Comparison of ENCODE assay signal across 10 cellular contexts in the genomic region with DNA sequence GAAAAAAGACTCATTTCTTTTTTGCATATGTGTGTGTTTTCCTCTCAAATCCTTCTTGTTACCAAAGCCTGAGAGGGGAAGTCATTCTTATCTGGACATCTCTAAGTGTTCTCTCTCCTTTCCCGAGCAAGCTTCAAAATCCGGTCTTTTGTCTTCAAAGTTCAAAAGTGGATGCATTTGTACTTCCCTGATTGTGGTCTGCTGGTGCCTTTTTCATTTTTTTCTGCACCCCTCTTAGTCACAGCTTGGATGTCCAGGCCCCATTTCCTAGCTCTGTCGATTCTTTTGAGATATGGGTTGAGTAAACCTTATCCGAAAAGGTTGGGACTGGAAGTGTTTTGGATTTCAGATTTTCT. TPM values are rescaled to one million over a fixed set of nuclear protein-coding genes. Genes with fewer than 3 reads are reported as not detected.
DNase-seq lines count a peak whose midpoint lies in the region; ATAC-seq and TF ChIP-seq lines count a peak whose summit lies in the region.
"Had no signal": no experiment of that assay in that cellular context is flagged by ENCODE, and none has a peak within 500 bp of the region (broad histone marks: within the 10 kb centered on the region; RNA-seq: fewer than 3 reads in every experiment).

No MANE protein-coding gene starts in this region.

- peaks cover 3% of the 10 kb centered on the region for H3K9me3 Mint-ChIP-seq in activated naive CD4-positive, alpha-beta T cell treated with anti-CD3 and anti-CD28 coated beads for 36 hours
- H3K9me3 Mint-ChIP-seq in activated CD4-positive, alpha-beta memory T cell treated with anti-CD3 and anti-CD28 coated beads for 36 hours: no peaks in the 10 kb centered on the region
- H3K9me3 Mint-ChIP-seq in stimulated activated naive CD8-positive, alpha-beta T cell treated with anti-CD3 and anti-CD28 coated beads, Interleukin-15, amount 100 ng/mL, for 72 hours: no peaks in the 10 kb centered on the region
- no peaks in the 10 kb centered on the region for H3K9me3 Mint-ChIP-seq in Calu3 (ENCODE audit: low read depth, unreplicated experiment)

- H3K9me3 ChIP-seq in esophagus squamous epithelium: no peaks in the 10 kb centered on the region

- CTCF ChIA-PET in activated naive CD4-positive, alpha-beta T cell treated with anti-CD3 and anti-CD28 coated beads for 36 hours (lab: Charles Lee): interaction anchor here (1.0 to 4.0 kb wide), 7 partner anchors 31 to 164 kb away, joined by 3 to 24 read pairs (median 6); partner anchors contain the start of genes EHD4 and MAPKBP1
- CTCF ChIA-PET in activated CD4-positive, alpha-beta memory T cell treated with anti-CD3 and anti-CD28 coated beads for 36 hours (lab: Charles Lee): interaction anchor here (0.8 to 4.3 kb wide), 6 partner anchors 19 to 164 kb away, joined by 3 to 38 read pairs (median 12); partner anchors contain the start of genes EHD4 and MAPKBP1
- CTCF ChIA-PET in Calu3 (lab: Charles Lee): no interaction called here

- no peaks in the 10 kb centered on the region for H3K27me3 ChIP-seq in esophagus squamous epithelium

- no TSS peak for BruUV-seq in Calu3 (replicated peaks; lab: Mats Ljungman, UMichigan)

- WGBS in esophagus squamous epithelium, 2 donors: 71% methylated on average over 4 of the region's 4 CpGs

- TF ChIP-seq POLR2A in esophagus squamous epithelium (IDR thresholded peaks at IDR 0.05): no peak

- H3K4me1 Mint-ChIP-seq in activated naive CD4-positive, alpha-beta T cell treated with anti-CD3 and anti-CD28 coated beads for 36 hours (ENCODE audit: low read depth): peaks cover 70% of the 10 kb centered on the region
- peaks cover 84% of the 10 kb centered on the region for H3K4me1 Mint-ChIP-seq in activated CD4-positive, alpha-beta memory T cell treated with anti-CD3 and anti-CD28 coated beads for 36 hours (ENCODE audit: low read depth)
- H3K4me1 Mint-ChIP-seq in stimulated activated naive CD8-positive, alpha-beta T cell treated with anti-CD3 and anti-CD28 coated beads, Interleukin-15, amount 100 ng/mL, for 72 hours: peaks cover 72% of the 10 kb centered on the region
- H3K4me1 Mint-ChIP-seq in Calu3 (ENCODE audit: low read depth, unreplicated experiment): peaks cover 30% of the 10 kb centered on the region

- peak overlapping the region; percentile 85 to 90 (median 88) for H3K27ac ChIP-seq in esophagus squamous epithelium

- no peak overlapping the region for H3K4me3 ChIP-seq in esophagus squamous epithelium

- peak overlapping the region; percentile 68 for H3K4me3 Mint-ChIP-seq in activated naive CD4-positive, alpha-beta T cell treated with anti-CD3 and anti-CD28 coated beads for 36 hours
- peak overlapping the region; percentile 68 for H3K4me3 Mint-ChIP-seq in activated CD4-positive, alpha-beta memory T cell treated with anti-CD3 and anti-CD28 coated beads for 36 hours
- peak overlapping the region; percentile 72 to 74 for H3K4me3 Mint-ChIP-seq in stimulated activated naive CD8-positive, alpha-beta T cell treated with anti-CD3 and anti-CD28 coated beads, Interleukin-15, amount 100 ng/mL, for 72 hours
- H3K4me3 Mint-ChIP-seq in Calu3 (ENCODE audit: low read depth, unreplicated experiment): no peak overlapping the region

- ATAC-seq in stimulated activated naive CD8-positive, alpha-beta T cell treated with anti-CD3 and anti-CD28 coated beads, Interleukin-15, amount 100 ng/mL, for 72 hours: no peak
- no peak for ATAC-seq in GM19324 (IDR thresholded peaks at IDR 0.05; ENCODE audit: low FRiP score, unreplicated experiment)
- ATAC-seq: HCT116 had no signal

- peaks cover 20% of the 10 kb centered on the region for H3K36me3 Mint-ChIP-seq in activated naive CD4-positive, alpha-beta T cell treated with anti-CD3 and anti-CD28 coated beads for 36 hours (ENCODE audit: low read depth)
- peaks cover 22% of the 10 kb centered on the region for H3K36me3 Mint-ChIP-seq in activated CD4-positive, alpha-beta memory T cell treated with anti-CD3 and anti-CD28 coated beads for 36 hours
- peaks cover 31% of the 10 kb centered on the region for H3K36me3 Mint-ChIP-seq in Calu3 (ENCODE audit: insufficient read depth, unreplicated experiment)

- TF ChIP-seq CTCF in esophagus squamous epithelium (IDR thresholded peaks at IDR 0.05) (no peak), Calu3 (IDR thresholded peaks at IDR 0.05; ENCODE audit: unreplicated experiment) (no peak)

- H3K36me3 ChIP-seq in esophagus squamous epithelium: peaks cover 0 to 11% (median 0%) of the 10 kb centered on the region in 3 donors

- H3K27ac Mint-ChIP-seq in activated naive CD4-positive, alpha-beta T cell treated with anti-CD3 and anti-CD28 coated beads for 36 hours: peak overlapping the region; percentile 100
- H3K27ac Mint-ChIP-seq in activated CD4-positive, alpha-beta memory T cell treated with anti-CD3 and anti-CD28 coated beads for 36 hours: peak overlapping the region; percentile 98
- H3K27ac Mint-ChIP-seq in stimulated activated naive CD8-positive, alpha-beta T cell treated with anti-CD3 and anti-CD28 coated beads, Interleukin-15, amount 100 ng/mL, for 72 hours: peak overlapping the region; percentile 97 to 98
- no peak overlapping the region for H3K27ac Mint-ChIP-seq in Calu3 (ENCODE audit: unreplicated experiment)

- H3K27me3 Mint-ChIP-seq in activated naive CD4-positive, alpha-beta T cell treated with anti-CD3 and anti-CD28 coated beads for 36 hours (ENCODE audit: low read depth): no peaks in the 10 kb centered on the region
- H3K27me3 Mint-ChIP-seq in activated CD4-positive, alpha-beta memory T cell treated with anti-CD3 and anti-CD28 coated beads for 36 hours: no peaks in the 10 kb centered on the region
- H3K27me3 Mint-ChIP-seq in stimulated activated naive CD8-positive, alpha-beta T cell treated with anti-CD3 and anti-CD28 coated beads, Interleukin-15, amount 100 ng/mL, for 72 hours: no peaks in the 10 kb centered on the region
- no peaks in the 10 kb centered on the region for H3K27me3 Mint-ChIP-seq in Calu3 (ENCODE audit: unreplicated experiment)

- POLR2A ChIA-PET in activated CD4-positive, alpha-beta memory T cell treated with anti-CD3 and anti-CD28 coated beads for 36 hours (lab: Charles Lee): interaction anchor here (0.9 to 6.2 kb wide), 2 partner anchors 29 to 34 kb away, joined by 3 to 131 read pairs; partner anchors contain the start of gene EHD4

- intact Hi-C loops in activated naive CD4-positive, alpha-beta T cell treated with anti-CD3 and anti-CD28 coated beads for 36 hours (cut with micrococcal nuclease): loop anchor here (1.0 to 5.0 kb wide), 6 partner anchors 73 to 445 kb away; partner anchors contain the start of genes GANC, ITPKA, MAPKBP1 and TMEM87A
- intact Hi-C loops in activated CD4-positive, alpha-beta memory T cell treated with anti-CD3 and anti-CD28 coated beads for 36 hours (cut with micrococcal nuclease): loop anchor here (1.0 to 10.0 kb wide), 3 partner anchors 67 to 337 kb away; partner anchors contain the start of genes GANC, JMJD7 and TMEM87A
- intact Hi-C loops in esophagus squamous epithelium (cut with DNase I) (no loop called here), Calu3 (cut with micrococcal nuclease; ENCODE audit: unreplicated experiment) (no loop called here)

- peaks cover 34 to 100% (median 64%) of the 10 kb centered on the region in 3 donors for H3K4me1 ChIP-seq in esophagus squamous epithelium

- no peak for DNase-seq in activated naive CD4-positive, alpha-beta T cell treated with anti-CD3 and anti-CD28 coated beads for 36 hours
- no peak for DNase-seq in activated naive CD4-positive, alpha-beta T cell (lab: John Stamatoyannopoulos, UW)
- no peak for DNase-seq in activated CD4-positive, alpha-beta memory T cell treated with anti-CD3 and anti-CD28 coated beads for 36 hours
- DNase-seq in esophagus squamous epithelium (lab: John Stamatoyannopoulos, UW): no peak
- DNase-seq in stimulated activated naive CD8-positive, alpha-beta T cell treated with anti-CD3 and anti-CD28 coated beads, Interleukin-15, amount 100 ng/mL, for 72 hours: no peak
- DNase-seq in Calu3: no peak
- DNase-seq in NCI-H2029 treated with DMSO at 0.1 percent for 48 hours (lab: John Stamatoyannopoulos, UW): no peak
- DNase-seq: trophoblast cell had no signal

RNA-seq across cellular contexts. Expression of gene EHD4, which starts 34.8 kb away (rescaled TPM):
- total RNA-seq in activated naive CD4-positive, alpha-beta T cell treated with anti-CD3 and anti-CD28 coated beads for 36 hours: 10 to 100 TPM; 30.1 to 31.8 TPM
- total RNA-seq in activated CD4-positive, alpha-beta memory T cell treated with anti-CD3 and anti-CD28 coated beads for 36 hours: 10 to 100 TPM; 43.6 to 45.0 TPM
- 10 to 100 TPM; 25.4 to 45.3 (median 27.8) TPM for total RNA-seq in esophagus squamous epithelium
- total RNA-seq in Calu3 (2022): 20.2 and 20.7 TPM in 2 replicates

RNA-seq across cellular contexts. Expression of gene SPTBN5, which starts 43.7 kb away (rescaled TPM):
- under 1 TPM; 0.17 to 0.32 TPM for total RNA-seq in activated naive CD4-positive, alpha-beta T cell treated with anti-CD3 and anti-CD28 coated beads for 36 hours
- total RNA-seq in activated CD4-positive, alpha-beta memory T cell treated with anti-CD3 and anti-CD28 coated beads for 36 hours: 1 to 10 TPM in 1 of 2 experiments, under 1 TPM in 1; 0.88 to 1.6 TPM
- total RNA-seq in esophagus squamous epithelium (1 to 10 TPM; 1.9 to 4.4 (median 3.4) TPM), Calu3 (2022) (0.64 and 0.69 TPM in 2 replicates)

Comparison
In these comparisons a context has a peak if more than half of its experiments do, and no peak if none do; other contexts are left out.
1. intact Hi-C loops: an anchor here in activated naive CD4-positive, alpha-beta T cell treated with anti-CD3 and anti-CD28 coated beads for 36 hours (1.0 to 5.0 kb wide) and activated CD4-positive, alpha-beta memory T cell treated with anti-CD3 and anti-CD28 coated beads for 36 hours (1.0 to 10.0 kb wide); none called in esophagus squamous epithelium and Calu3.